ENCODE assay signal across 1 cellular context in genomic region chr14:49982082-49982481, GRCh38.
TF ChIP-seq lines count a peak whose summit lies in the region.

No MANE protein-coding gene starts in this region.

TF ChIP-seq in SK-N-SH, 30 proteins besides CTCF, POLR2A, EP300 and RAD21 (continued from another document):
- TF ChIP-seq REST (IDR thresholded peaks at IDR 0.05; ENCODE audit: low read depth, low read length) (no peak), GABPA (IDR thresholded peaks at IDR 0.05; ENCODE audit: low read depth) (no peak), SIN3A (IDR thresholded peaks at IDR 0.05; ENCODE audit: borderline replicate concordance, low read depth, low read length) (no peak), TCF12 (IDR thresholded peaks at IDR 0.05) (no peak), FOXM1 (IDR thresholded peaks at IDR 0.05; ENCODE audit: low read depth) (no peak), CHD2 (IDR thresholded peaks at IDR 0.05; ENCODE audit: low read length, partially characterized antibody) (no peak), USF1 (IDR thresholded peaks at IDR 0.05; ENCODE audit: borderline replicate concordance, low read depth) (no peak), ELF1 (IDR thresholded peaks at IDR 0.05) (no peak), RFX5 (IDR thresholded peaks at IDR 0.05; ENCODE audit: low read length) (no peak), ZBTB33 (IDR thresholded peaks at IDR 0.05; ENCODE audit: borderline replicate concordance, low read depth) (no peak)
